10 cellular contexts compared by ENCODE assay signal in genomic region chr2:31083204-31083993, GRCh38.
"Had no signal": no experiment of that assay in that cellular context is flagged by ENCODE, and none has a peak within 500 bp of the region (broad histone marks: within the 10 kb centered on the region; RNA-seq: fewer than 3 reads in every experiment).

No MANE protein-coding gene starts in this region.

- DNase-seq: activated CD4-positive, alpha-beta T cell treated with anti-CD3 and anti-CD28 coated beads, Interleukin-2, amount 50 U/mL, for 1 hour; activated naive CD4-positive, alpha-beta T cell treated with Interleukin-2 at 50 U/mL for 16 hours; anterior cingulate cortex; spleen; trophoblast cell had no signal

- H3K4me1 ChIP-seq: gastroesophageal sphincter, prostate gland, spleen, suprapubic skin had no signal

- H3K36me3 ChIP-seq: gastroesophageal sphincter, prostate gland, spleen, suprapubic skin had no signal

- H3K9me3 ChIP-seq: gastroesophageal sphincter, prostate gland, spleen, suprapubic skin had no signal

- H3K4me3 ChIP-seq: gastroesophageal sphincter, prostate gland, spleen, suprapubic skin had no signal

- ATAC-seq: gastroesophageal sphincter, sciatic nerve had no signal

- H3K27me3 ChIP-seq: spleen, suprapubic skin had no signal

- FAIRE-seq: islet of Langerhans had no signal

- H3K27ac ChIP-seq: gastroesophageal sphincter, prostate gland, spleen, suprapubic skin had no signal
